In genomic region chr13:95624020-95624419, GRCh38 we compare ENCODE assay signal across 1 cellular context.
A peak's percentile ranks its signal among the peaks of the same experiment; 100 is the strongest.
TF ChIP-seq lines count a peak whose summit lies in the region.

No MANE protein-coding gene starts in this region.

TF ChIP-seq in HepG2, 621 proteins besides CTCF, POLR2A, EP300 and RAD21:
- TF ChIP-seq SALL2 (CRISPR knock-in tag; IDR thresholded peaks at IDR 0.05) = no peak
- peak; percentile 71 for TF ChIP-seq STAG1 (CRISPR knock-in tag; IDR thresholded peaks at IDR 0.05)
- TF ChIP-seq ZNF530 (CRISPR knock-in tag; IDR thresholded peaks at IDR 0.05; ENCODE audit: low read depth) = no peak
- peak; percentile 69; the same call in 1 of the 2 replicates for TF ChIP-seq SMC3 (IDR thresholded peaks at IDR 0.05; ENCODE audit: low read length)
- 0 out of 2 replicates have a peak, but pooled peaks have one; percentile 32 for TF ChIP-seq HMGXB3 (CRISPR knock-in tag; IDR thresholded peaks at IDR 0.05; ENCODE audit: borderline replicate concordance)
